ENCODE assay signal across 7 cellular contexts in genomic region chr3:17233398-17233800, GRCh38.
DNase-seq lines count a peak whose midpoint lies in the region; ATAC-seq and TF ChIP-seq lines count a peak whose summit lies in the region.

No MANE protein-coding gene starts in this region.

- peaks cover 7% of the 10 kb centered on the region for H3K36me3 Mint-ChIP-seq in activated naive CD8-positive, alpha-beta T cell

- no peak for TF ChIP-seq POLR2A in heart left ventricle (IDR thresholded peaks at IDR 0.05)

- H3F3A ChIP-seq in OCI-LY1 (ENCODE audit: insufficient read depth, low read length), result no peaks in the 10 kb centered on the region

- intact Hi-C loops in heart left ventricle (cut with DNase I), result loop anchor here in 9 of 10 donors (1.0 to 10.0 kb wide), 10 partner anchors 46 to 633 kb away; partner anchors contain the start of gene PLCL2 (in 5 of the 9)

- H3K4me1 ChIP-seq in OCI-LY1 (ENCODE audit: insufficient read depth, low read length, severe bottlenecking) (peaks cover 24% of the 10 kb centered on the region), heart left ventricle (peaks cover 0 to 38% (median 11%) of the 10 kb centered on the region in 12 donors)

- H4K20me1 ChIP-seq in OCI-LY1 (ENCODE audit: insufficient read depth, low read length), result no peaks in the 10 kb centered on the region

- no peak overlapping the region for H3K4me3 ChIP-seq in OCI-LY1 (ENCODE audit: low read depth, low read length, poor library complexity, severe bottlenecking)
- H3K4me3 ChIP-seq in heart left ventricle, result no peak overlapping the region
- H3K4me3 ChIP-seq in retinal pigment epithelial cell (ENCODE audit: low read length), result no peak overlapping the region

- TF ChIP-seq CTCF in OCI-LY1 (IDR thresholded peaks at IDR 0.05; ENCODE audit: low read length) (peak; percentile 85), heart left ventricle (IDR thresholded peaks at IDR 0.05) (peak; percentile 54 to 78 (median 72)), retinal pigment epithelial cell (conservative IDR thresholded peaks at IDR 0.05; ENCODE audit: low read depth, low read length) (peak; percentile 71)

- H3K9ac ChIP-seq in OCI-LY1 (ENCODE audit: low read length), result no peak overlapping the region

- no peak overlapping the region for H2AFZ ChIP-seq in OCI-LY1 (ENCODE audit: low read length)

- H3K36me3 ChIP-seq in OCI-LY1 (ENCODE audit: insufficient read depth, low read length) (no peaks in the 10 kb centered on the region), heart left ventricle (peaks cover 0 to 7% (median 0%) of the 10 kb centered on the region in 9 donors)

- H3K27me3 Mint-ChIP-seq in activated naive CD8-positive, alpha-beta T cell, result no peaks in the 10 kb centered on the region

- H3K9me3 ChIP-seq in OCI-LY1 (ENCODE audit: low read length) (no peaks in the 10 kb centered on the region), heart left ventricle (no peaks in the 10 kb centered on the region)

- WGBS in heart left ventricle, 4 donors, result 43 to 51% (median 44%) methylated on average over 3 of the region's 3 CpGs

- H3K27me3 ChIP-seq in OCI-LY1 (ENCODE audit: insufficient read depth, low read length), result no peaks in the 10 kb centered on the region
- H3K27me3 ChIP-seq in heart left ventricle, result no peaks in the 10 kb centered on the region

- ATAC-seq in GM21381 (IDR thresholded peaks at IDR 0.05; ENCODE audit: unreplicated experiment) (peak; percentile 86), HG03571 (IDR thresholded peaks at IDR 0.05; ENCODE audit: unreplicated experiment) (peak; percentile 80), heart left ventricle (peak; percentile 72 to 84 (median 83))

- peaks cover 25% of the 10 kb centered on the region for H3K4me1 Mint-ChIP-seq in activated naive CD8-positive, alpha-beta T cell (ENCODE audit: low read depth)

- H3K27ac ChIP-seq in OCI-LY1 (ENCODE audit: low read depth, low read length, poor library complexity, severe bottlenecking), result no peak overlapping the region
- no peak overlapping the region for H3K27ac ChIP-seq in heart left ventricle

- H3K4me3 Mint-ChIP-seq in activated naive CD8-positive, alpha-beta T cell, result no peak overlapping the region

- no peak overlapping the region for H3K4me2 ChIP-seq in OCI-LY1 (ENCODE audit: low read length)

- no peaks in the 10 kb centered on the region for H3K9me3 Mint-ChIP-seq in activated naive CD8-positive, alpha-beta T cell (ENCODE audit: low read depth)

- no peaks in the 10 kb centered on the region for H3K79me2 ChIP-seq in OCI-LY1 (ENCODE audit: insufficient read depth, low read length)

- peak overlapping the region; percentile 4 for H3K27ac Mint-ChIP-seq in activated naive CD8-positive, alpha-beta T cell

- no peaks in the 10 kb centered on the region for H3K9me2 ChIP-seq in OCI-LY1 (ENCODE audit: low read depth, low read length)

- DNase-seq in GDM1 (lab: John Stamatoyannopoulos, UW) (peak; percentile 37), heart left ventricle (no peak), retinal pigment epithelial cell (ENCODE audit: low read depth) (no peak)
